In genomic region chr2:156459720-156460119, GRCh38 we compare ENCODE assay signal across 18 cellular contexts. TPM values are rescaled to one million over a fixed set of nuclear protein-coding genes. Genes with fewer than 3 reads are reported as not detected.
DNase-seq lines count a peak whose midpoint lies in the region; ATAC-seq and TF ChIP-seq lines count a peak whose summit lies in the region.
"Had no signal": no experiment of that assay in that cellular context is flagged by ENCODE, and none has a peak within 500 bp of the region (broad histone marks: within the 10 kb centered on the region; RNA-seq: fewer than 3 reads in every experiment).

No MANE protein-coding gene starts in this region.

- peak overlapping the region; percentile 43 for H3K27ac ChIP-seq in left ventricle myocardium inferior (replicated peaks)
- no peak overlapping the region for H3K27ac ChIP-seq in psoas muscle
- H3K27ac ChIP-seq: coronary artery, prostate gland had no signal

- H3K27ac Mint-ChIP-seq in Calu3 (ENCODE audit: unreplicated experiment), result no peak overlapping the region
- H3K27ac Mint-ChIP-seq: activated CD4-positive, alpha-beta T cell treated with anti-CD3 and anti-CD28 coated beads, Interleukin-2, amount 10 ng/mL, durations not matched to agents 7 days and 5 days; activated naive CD4-positive, alpha-beta T cell treated with anti-CD3 and anti-CD28 coated beads, Interleukin-2, amount 10 ng/mL, durations not matched to agents 7 days and 5 days had no signal

- H3K9me3 Mint-ChIP-seq in Calu3 (ENCODE audit: low read depth, unreplicated experiment), result no peaks in the 10 kb centered on the region
- H3K9me3 Mint-ChIP-seq: activated CD4-positive, alpha-beta T cell treated with anti-CD3 and anti-CD28 coated beads, Interleukin-2, amount 10 ng/mL, durations not matched to agents 7 days and 5 days; activated naive CD4-positive, alpha-beta T cell treated with anti-CD3 and anti-CD28 coated beads, Interleukin-2, amount 10 ng/mL, durations not matched to agents 7 days and 5 days had no signal

- H3K4me1 Mint-ChIP-seq in Calu3 (ENCODE audit: low read depth, unreplicated experiment), result peaks cover 43% of the 10 kb centered on the region
- H3K4me1 Mint-ChIP-seq: activated CD4-positive, alpha-beta T cell treated with anti-CD3 and anti-CD28 coated beads, Interleukin-2, amount 10 ng/mL, durations not matched to agents 7 days and 5 days; activated naive CD4-positive, alpha-beta T cell treated with anti-CD3 and anti-CD28 coated beads, Interleukin-2, amount 10 ng/mL, durations not matched to agents 7 days and 5 days had no signal

- H3K4me3 ChIP-seq in left ventricle myocardium inferior (no peak overlapping the region), psoas muscle (no peak overlapping the region)
- H3K4me3 ChIP-seq: coronary artery, prostate gland, smooth muscle cell had no signal

- BruUV-seq in Calu3 (replicated peaks; lab: Mats Ljungman, UMichigan), result no TSS peak

- no peaks in the 10 kb centered on the region for H3K27me3 Mint-ChIP-seq in Calu3 (ENCODE audit: unreplicated experiment)
- H3K27me3 Mint-ChIP-seq: activated CD4-positive, alpha-beta T cell treated with anti-CD3 and anti-CD28 coated beads, Interleukin-2, amount 10 ng/mL, durations not matched to agents 7 days and 5 days; activated naive CD4-positive, alpha-beta T cell treated with anti-CD3 and anti-CD28 coated beads, Interleukin-2, amount 10 ng/mL, durations not matched to agents 7 days and 5 days had no signal

- intact Hi-C loops in left ventricle myocardium inferior (cut with micrococcal nuclease), result no loop called here
- intact Hi-C loops in psoas muscle (cut with DNase I), result no loop called here
- intact Hi-C loops in Calu3 (cut with micrococcal nuclease; ENCODE audit: unreplicated experiment), result loop anchor here (10.0 kb wide), 1 partner anchor 115 kb away; no protein-coding TSS in a partner anchor

- CTCF ChIA-PET in Calu3 (lab: Charles Lee), result no interaction called here

- H3K36me3 Mint-ChIP-seq in Calu3 (ENCODE audit: insufficient read depth, unreplicated experiment), result no peaks in the 10 kb centered on the region
- H3K36me3 Mint-ChIP-seq: activated naive CD4-positive, alpha-beta T cell treated with anti-CD3 and anti-CD28 coated beads, Interleukin-2, amount 10 ng/mL, durations not matched to agents 7 days and 5 days had no signal

- H3K36me3 ChIP-seq in left ventricle myocardium inferior, result no peaks in the 10 kb centered on the region
- H3K36me3 ChIP-seq in psoas muscle (ENCODE audit: insufficient read depth in 1 of 2, low read depth in 1 of 2), result no peaks in the 10 kb centered on the region
- H3K36me3 ChIP-seq: prostate gland had no signal

- DNase-seq in DMS79 (lab: John Stamatoyannopoulos, UW) (peak; percentile 55), RKO (ENCODE audit: low spot score) (peak; percentile 10), left ventricle myocardium inferior (no peak), psoas muscle (no peak), Calu3 (no peak), NCI-H2107 (lab: John Stamatoyannopoulos, UW) (no peak)
- DNase-seq: activated CD4-positive, alpha-beta T cell treated with anti-CD3 and anti-CD28 coated beads, Interleukin-2, amount 10 ng/mL, durations not matched to agents 7 days and 5 days; activated naive CD4-positive, alpha-beta T cell treated with anti-CD3 and anti-CD28 coated beads, Interleukin-2, amount 10 ng/mL, durations not matched to agents 7 days and 5 days; mammary epithelial cell; NCI-H1436 treated with DMSO at 0.1 percent for 48 hours; NCI-H69; stimulated activated CD4-positive, alpha-beta T cell treated with anti-CD3 and anti-CD28 coated beads, Interleukin-2, amount 100 ng/mL, for 24 hours; T-helper 2 cell had no signal

- no peak overlapping the region for H3K4me3 Mint-ChIP-seq in Calu3 (ENCODE audit: low read depth, unreplicated experiment)
- H3K4me3 Mint-ChIP-seq: activated CD4-positive, alpha-beta T cell treated with anti-CD3 and anti-CD28 coated beads, Interleukin-2, amount 10 ng/mL, durations not matched to agents 7 days and 5 days; activated naive CD4-positive, alpha-beta T cell treated with anti-CD3 and anti-CD28 coated beads, Interleukin-2, amount 10 ng/mL, durations not matched to agents 7 days and 5 days; CD14-positive monocyte had no signal

- 47 to 63% (median 51%) methylated on average over 4 of the region's 4 CpGs for WGBS in psoas muscle, 3 donors

- ATAC-seq in psoas muscle (peak in 3 of 4 donors; percentile 26 to 37 (median 35)), GM21528 (IDR thresholded peaks at IDR 0.05; ENCODE audit: low FRiP score, unreplicated experiment) (no peak)

- TF ChIP-seq CTCF in left ventricle myocardium inferior (IDR thresholded peaks at IDR 0.05; ENCODE audit: borderline replicate concordance), result no peak
- TF ChIP-seq CTCF in psoas muscle (IDR thresholded peaks at IDR 0.05), result no peak
- TF ChIP-seq CTCF in Calu3 (IDR thresholded peaks at IDR 0.05; ENCODE audit: unreplicated experiment), result no peak

- no peaks in the 10 kb centered on the region for H3K9me3 ChIP-seq in left ventricle myocardium inferior (replicated peaks)
- no peaks in the 10 kb centered on the region for H3K9me3 ChIP-seq in psoas muscle
- H3K9me3 ChIP-seq: prostate gland had no signal

- H3K4me1 ChIP-seq in left ventricle myocardium inferior (peaks cover 43% of the 10 kb centered on the region), psoas muscle (peaks cover 33% of the 10 kb centered on the region)
- H3K4me1 ChIP-seq: prostate gland had no signal

- H3K27me3 ChIP-seq in left ventricle myocardium inferior (ENCODE audit: low read depth) (no peaks in the 10 kb centered on the region), psoas muscle (ENCODE audit: insufficient read depth in 3 of 3, low read length in 2 of 3) (no peaks in the 10 kb centered on the region)

RNA-seq across cellular contexts. Expression of gene GPD2, which starts 23.5 kb away (rescaled TPM):
- total RNA-seq in left ventricle myocardium inferior (14.4 TPM), psoas muscle (10 to 100 TPM; 16.3 to 86.6 (median 35.8) TPM), Calu3 (2022) (55.4 and 60.0 TPM in 2 replicates)
- polyA plus RNA-seq in psoas muscle, result 10 to 100 TPM in 1 of 3 donors, 1 to 10 TPM in 2; 6.3 to 24.0 (median 8.6) TPM

Comparison
In these comparisons a context has a peak if more than half of its experiments do, and no peak if none do; other contexts are left out.
1. DNase-seq: peak in DMS79 (single experiment) and RKO (single experiment); none in left ventricle myocardium inferior (single experiment), psoas muscle (0 of 2), Calu3 (single experiment) and NCI-H2107 (single experiment).